In the genomic region with DNA sequence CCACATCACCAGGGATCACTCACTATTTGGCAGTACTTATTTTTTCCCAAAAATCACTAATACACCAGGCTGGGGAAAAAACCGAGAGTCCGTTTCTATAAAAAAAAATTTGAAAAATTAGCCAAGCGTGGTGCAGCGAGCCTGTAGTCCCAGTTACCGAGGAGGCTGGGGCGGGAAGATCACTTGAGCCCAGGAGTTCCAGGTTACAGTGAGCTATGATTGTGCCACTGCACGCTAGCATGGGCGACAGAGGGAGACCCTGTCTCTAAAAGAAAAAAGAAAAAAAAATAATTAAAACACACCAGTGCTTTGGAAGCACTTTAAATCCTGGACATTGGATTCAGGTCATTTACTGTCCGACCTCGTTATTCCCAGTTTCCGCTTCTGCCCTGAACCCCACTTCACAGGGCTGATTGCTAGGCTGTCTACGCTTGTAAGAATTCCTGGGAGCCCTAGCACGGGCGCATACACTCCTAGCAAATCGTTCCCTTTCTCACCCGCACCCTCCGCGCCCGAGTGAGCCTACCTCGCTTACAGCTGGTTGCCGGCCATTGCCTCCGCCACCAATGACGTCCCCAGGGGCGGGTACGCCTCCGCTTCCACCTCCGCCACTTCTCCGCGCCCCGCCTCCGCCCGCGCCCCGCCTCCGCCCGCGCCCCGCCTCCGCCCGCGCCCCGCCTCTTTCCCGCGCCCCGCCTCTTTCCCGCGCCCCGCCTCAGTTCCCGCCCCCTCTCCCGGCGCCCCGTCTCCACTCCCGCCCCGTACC, we compare ENCODE assay signal across 1 cellular context.
A peak's percentile ranks its signal among the peaks of the same experiment; 100 is the strongest.
TF ChIP-seq lines count a peak whose summit lies in the region.

A gene (minus strand): TSS at position 571 of the 766 bp plus-strand sequence. CDS start 5,950 bp downstream, outside the sequence.

TF ChIP-seq in HEK293, 187 proteins besides CTCF, POLR2A, EP300 and RAD21 (continued from another document):
- TF ChIP-seq, protein P1, sequence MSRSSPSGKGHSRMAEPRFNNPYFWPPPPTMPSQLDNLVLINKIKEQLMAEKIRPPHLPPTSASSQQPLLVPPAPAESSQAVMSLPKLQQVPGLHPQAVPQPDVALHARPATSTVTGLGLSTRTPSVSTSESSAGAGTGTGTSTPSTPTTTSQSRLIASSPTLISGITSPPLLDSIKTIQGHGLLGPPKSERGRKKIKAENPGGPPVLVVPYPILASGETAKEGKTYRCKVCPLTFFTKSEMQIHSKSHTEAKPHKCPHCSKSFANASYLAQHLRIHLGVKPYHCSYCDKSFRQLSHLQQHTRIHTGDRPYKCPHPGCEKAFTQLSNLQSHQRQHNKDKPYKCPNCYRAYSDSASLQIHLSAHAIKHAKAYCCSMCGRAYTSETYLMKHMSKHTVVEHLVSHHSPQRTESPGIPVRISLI (tag by site-specific recombination; IDR thresholded peaks at IDR 0.05) = peak; percentile 87; the same call in 1 of the 2 replicates
- TF ChIP-seq ZNF426 (tag by site-specific recombination; IDR thresholded peaks at IDR 0.05) (no peak), ZNF600 (tag by site-specific recombination; IDR thresholded peaks at IDR 0.05) (peak; percentile 70), ZNF660 (tag by site-specific recombination; IDR thresholded peaks at IDR 0.05) (0 out of 2 replicates have a peak, but pooled peaks have one; percentile 18), ZEB2 (tag by site-specific recombination; IDR thresholded peaks at IDR 0.05) (peak; percentile 71; the same call in 1 of the 2 replicates), ZNF664 (tag by site-specific recombination; IDR thresholded peaks at IDR 0.05) (peak; percentile 47; the same call in 1 of the 2 replicates), ZNF843 (tag by site-specific recombination; IDR thresholded peaks at IDR 0.05) (0 out of 2 replicates have a peak, but pooled peaks have one; percentile 30), ZNF558 (tag by site-specific recombination; IDR thresholded peaks at IDR 0.05) (peak; percentile 42; the same call in 1 of the 2 replicates), IKZF3 (tag by site-specific recombination; IDR thresholded peaks at IDR 0.05) (0 out of 2 replicates have a peak, but pooled peaks have one; percentile 14)
- TF ChIP-seq, protein P2, sequence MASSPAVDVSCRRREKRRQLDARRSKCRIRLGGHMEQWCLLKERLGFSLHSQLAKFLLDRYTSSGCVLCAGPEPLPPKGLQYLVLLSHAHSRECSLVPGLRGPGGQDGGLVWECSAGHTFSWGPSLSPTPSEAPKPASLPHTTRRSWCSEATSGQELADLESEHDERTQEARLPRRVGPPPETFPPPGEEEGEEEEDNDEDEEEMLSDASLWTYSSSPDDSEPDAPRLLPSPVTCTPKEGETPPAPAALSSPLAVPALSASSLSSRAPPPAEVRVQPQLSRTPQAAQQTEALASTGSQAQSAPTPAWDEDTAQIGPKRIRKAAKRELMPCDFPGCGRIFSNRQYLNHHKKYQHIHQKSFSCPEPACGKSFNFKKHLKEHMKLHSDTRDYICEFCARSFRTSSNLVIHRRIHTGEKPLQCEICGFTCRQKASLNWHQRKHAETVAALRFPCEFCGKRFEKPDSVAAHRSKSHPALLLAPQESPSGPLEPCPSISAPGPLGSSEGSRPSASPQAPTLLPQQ (tag by site-specific recombination; IDR thresholded peaks at IDR 0.05) = peak; percentile 53; the same call in 1 of the 2 replicates
